Comparison of ENCODE assay signal across 30 cellular contexts in the genomic region with DNA sequence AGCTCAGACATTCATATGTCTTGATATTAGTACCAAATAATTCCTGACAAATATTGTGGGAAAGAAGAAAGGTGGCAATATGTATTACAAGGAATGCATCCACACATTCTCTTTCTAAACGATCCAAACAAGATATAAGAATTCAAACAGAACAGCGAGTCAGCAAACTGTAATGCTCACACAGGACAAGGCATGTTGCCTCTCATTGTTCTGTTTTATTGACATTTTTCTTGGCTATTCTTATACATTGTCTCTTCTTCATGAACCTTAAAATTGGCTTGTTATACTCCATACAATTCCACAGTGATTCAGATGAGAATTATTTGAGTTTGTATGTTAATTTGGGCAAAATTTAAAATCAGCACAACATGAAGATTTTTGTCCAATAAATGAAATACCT.
"Had no signal": no experiment of that assay in that cellular context is flagged by ENCODE, and none has a peak within 500 bp of the region (broad histone marks: within the 10 kb centered on the region; RNA-seq: fewer than 3 reads in every experiment).

No MANE protein-coding gene starts in this region.

- H3K36me3 ChIP-seq: adrenal gland, cardiac muscle cell, colonic mucosa, esophagus squamous epithelium had no signal

- ATAC-seq: activated CD4-positive, alpha-beta T cell treated with anti-CD3 and anti-CD28 coated beads for 36 hours; activated CD8-positive, alpha-beta memory T cell treated with anti-CD3 and anti-CD28 coated beads, Interleukin-2, amount 10 ng/mL, durations not matched to agents 7 days and 5 days; activated CD8-positive, alpha-beta T cell treated with anti-CD3 and anti-CD28 coated beads, Interleukin-2, amount 10 ng/mL, durations not matched to agents 7 days and 5 days; activated naive CD8-positive, alpha-beta T cell treated with anti-CD3 and anti-CD28 coated beads, Interleukin-2, amount 50 U/mL, for 24 hours; body of pancreas had no signal

- H3K27me3 ChIP-seq: adrenal gland, body of pancreas, cardiac muscle cell, colonic mucosa, esophagus squamous epithelium had no signal

- H3K27ac ChIP-seq: adrenal gland, body of pancreas, cardiac muscle cell, colonic mucosa had no signal

- H3K4me1 ChIP-seq: adrenal gland, body of pancreas, colonic mucosa had no signal

- FAIRE-seq: endometrium, endothelial cell of umbilical vein, frontal cortex had no signal

- H3K4me3 ChIP-seq: adrenal gland, body of pancreas, cardiac muscle cell, colonic mucosa, esophagus squamous epithelium had no signal

- DNase-seq: activated CD4-positive, alpha-beta memory T cell treated with anti-CD3 and anti-CD28 coated beads for 36 hours; activated CD4-positive, alpha-beta T cell treated with anti-CD3 and anti-CD28 coated beads for 36 hours; activated CD4-positive, alpha-beta T cell treated with anti-CD3 and anti-CD28 coated beads, Interleukin-2, amount 10 ng/mL, durations not matched to agents 24 days and 14 days; activated CD4-positive, CD25-positive, alpha-beta regulatory T cell; activated CD4-positive, CD25-positive, alpha-beta regulatory T cell treated with anti-CD3 and anti-CD28 coated beads, Interleukin-2, amount 50 U/mL, for 72 hours; activated CD8-positive, alpha-beta memory T cell treated with anti-CD3 and anti-CD28 coated beads, Interleukin-2, amount 10 ng/mL, durations not matched to agents 7 days and 5 days; activated CD8-positive, alpha-beta memory T cell treated with anti-CD3 and anti-CD28 coated beads, Interleukin-2, amount 50 U/mL, for 4 hours; activated CD8-positive, alpha-beta T cell treated with anti-CD3 and anti-CD28 coated beads, Interleukin-2, amount 10 ng/mL, durations not matched to agents 7 days and 5 days; activated effector memory CD4-positive, alpha-beta T cell treated with anti-CD3 and anti-CD28 coated beads, Interleukin-2, amount 50 U/mL, for 16 hours; activated naive CD4-positive, alpha-beta T cell treated with anti-CD3 and anti-CD28 coated beads for 36 hours; activated naive CD8-positive, alpha-beta T cell treated with anti-CD3 and anti-CD28 coated beads for 36 hours; activated naive CD8-positive, alpha-beta T cell treated with anti-CD3 and anti-CD28 coated beads, Interleukin-2, amount 50 U/mL, for 24 hours; activated T-cell treated with anti-CD3 and anti-CD28 coated beads, Interleukin-2, amount 50 U/mL, for 1 hour; activated T-cell treated with anti-CD3 and anti-CD28 coated beads, Interleukin-2, amount 50 U/mL, for 48 hours; adrenal gland; amygdala; aorta; body of pancreas; central memory CD4-positive, alpha-beta T cell; cerebellar nuclear complex; colonic mucosa; effector CD8-positive, alpha-beta T cell; erythroblast; esophagus squamous epithelium; head of caudate nucleus; T-helper 2 cell had no signal

- H3K9me3 ChIP-seq: adrenal gland, body of pancreas, colonic mucosa, esophagus squamous epithelium had no signal
